8 cellular contexts compared by ENCODE assay signal in the genomic region with DNA sequence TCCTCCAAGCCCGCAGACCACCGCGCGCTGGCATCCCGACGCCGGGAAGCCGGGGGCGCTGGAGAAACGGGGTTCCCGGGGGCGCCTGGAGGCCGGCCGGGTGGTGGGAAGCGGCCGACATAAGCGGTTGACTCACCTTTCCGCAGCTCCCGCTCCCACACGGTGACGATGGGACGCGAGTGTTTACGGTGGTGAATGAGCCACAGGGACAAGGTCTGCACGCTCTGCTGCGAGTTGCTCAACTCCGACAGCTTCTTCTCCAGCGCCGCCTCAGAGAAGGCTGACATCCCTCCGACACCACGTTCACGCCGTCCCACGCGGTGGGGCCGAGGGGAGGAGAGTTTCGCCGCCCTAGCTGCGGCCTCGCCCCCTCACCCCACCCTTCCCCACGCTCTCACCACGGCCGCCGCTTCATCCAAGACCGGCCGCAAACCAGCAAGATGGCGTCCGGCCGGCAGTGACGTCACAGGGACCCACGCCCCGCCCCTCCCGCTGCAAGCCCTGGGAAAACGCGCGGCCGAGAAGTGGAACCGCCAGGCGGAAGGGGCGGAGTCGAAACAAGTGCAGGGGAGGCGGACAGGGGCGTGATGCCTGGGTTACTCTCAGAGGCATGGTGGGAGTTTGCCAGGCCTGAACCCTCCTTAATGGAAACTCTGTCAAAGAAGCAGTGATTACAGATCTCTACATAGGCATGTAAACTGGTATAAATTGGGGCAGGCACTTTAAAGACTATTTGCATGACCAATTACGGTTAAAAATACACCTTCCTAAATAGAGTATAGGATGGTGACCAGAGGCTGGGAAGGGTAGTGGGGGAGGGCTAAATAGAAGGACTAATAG. TPM values are rescaled to one million over a fixed set of nuclear protein-coding genes. Genes with fewer than 3 reads are reported as not detected.
DNase-seq lines count a peak whose midpoint lies in the region; ATAC-seq and TF ChIP-seq lines count a peak whose summit lies in the region.

A gene with protein sequence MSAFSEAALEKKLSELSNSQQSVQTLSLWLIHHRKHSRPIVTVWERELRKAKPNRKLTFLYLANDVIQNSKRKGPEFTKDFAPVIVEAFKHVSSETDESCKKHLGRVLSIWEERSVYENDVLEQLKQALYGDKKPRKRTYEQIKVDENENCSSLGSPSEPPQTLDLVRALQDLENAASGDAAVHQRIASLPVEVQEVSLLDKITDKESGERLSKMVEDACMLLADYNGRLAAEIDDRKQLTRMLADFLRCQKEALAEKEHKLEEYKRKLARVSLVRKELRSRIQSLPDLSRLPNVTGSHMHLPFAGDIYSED (minus strand): TSS at position 442 of the 840 bp plus-strand sequence. CDS start 155 bp downstream, at position 287.

- no peak within 1 kb of the TSS for H3K23ac ChIP-seq in trophoblast cell (ENCODE audit: low read length)

- peak within 1 kb of the TSS; percentile 90 for H3K18ac ChIP-seq in trophoblast cell (ENCODE audit: low read length)

- H3K79me2 ChIP-seq in trophoblast cell (ENCODE audit: control insufficient read depth, insufficient read depth, low read length, poor library complexity), result peaks cover 20% of the 10 kb centered on the region

- H3K27ac ChIP-seq in cardiac muscle cell (peak within 1 kb of the TSS; percentile 96), trophoblast cell (ENCODE audit: low read depth, low read length) (peak within 1 kb of the TSS; percentile 75), transverse colon (peak within 1 kb of the TSS; percentile 86 to 94 (median 88))

- H2AFZ ChIP-seq in trophoblast cell (ENCODE audit: insufficient read depth, low read length, poor library complexity), result peak within 1 kb of the TSS; percentile 93

- H3K4ac ChIP-seq in trophoblast cell (ENCODE audit: low read depth, low read length), result peak within 1 kb of the TSS; percentile 6

- no peak within 1 kb of the TSS for H2AK5ac ChIP-seq in trophoblast cell (ENCODE audit: low read length)

- peak within 1 kb of the TSS; percentile 95 for H4K8ac ChIP-seq in trophoblast cell (ENCODE audit: low read depth, low read length)

- peak within 1 kb of the TSS; percentile 85 for H2BK120ac ChIP-seq in trophoblast cell (ENCODE audit: insufficient read depth, low read length, poor library complexity)

- H3K14ac ChIP-seq in trophoblast cell (ENCODE audit: low read length), result peak within 1 kb of the TSS; percentile 97

- peak; percentile 96 for ATAC-seq in HG02798 (IDR thresholded peaks at IDR 0.05; ENCODE audit: poor library complexity, unreplicated experiment)

- peak within 1 kb of the TSS; percentile 93 for H4K12ac ChIP-seq in trophoblast cell (ENCODE audit: low read depth, low read length)

- TF ChIP-seq EP300 in transverse colon (IDR thresholded peaks at IDR 0.05; ENCODE audit: low read depth), result no peak

- intact Hi-C loops in transverse colon (cut with DNase I; ENCODE audit: low total_unique reads), result no loop called here

- WGBS in trophoblast cell (ENCODE audit: extremely low coverage, insufficient coverage, insufficient read length), result no CpG with 5 or more reads among the region's 64 CpGs
- 1 to 50% methylated on average over 1 to 58 of the region's 64 CpGs for WGBS in transverse colon (ENCODE audit: low coverage in 1 of 2), 2 donors

- peaks cover 5% of the 10 kb centered on the region for H3K79me1 ChIP-seq in trophoblast cell (ENCODE audit: low read length)

- TF ChIP-seq POLR2A in transverse colon (IDR thresholded peaks at IDR 0.05), result peak; percentile 62

- in situ Hi-C loops in transverse colon (cut with MboI; ENCODE audit: low pct_ligation_motif_present in 1 of 4, low pct_unique_long_range_greater_than_20kb in 1 of 4, low sequenced_read_pairs in 3 of 4), result no loop called here

- H4K91ac ChIP-seq in trophoblast cell (ENCODE audit: low read depth, low read length), result peak within 1 kb of the TSS; percentile 63

- H3K9ac ChIP-seq in adipocyte (ENCODE audit: low read length), result peak within 1 kb of the TSS; percentile 95
- peak within 1 kb of the TSS; percentile 73 for H3K9ac ChIP-seq in trophoblast cell (ENCODE audit: low read length)

- H2BK12ac ChIP-seq in trophoblast cell (ENCODE audit: low read length), result no peak within 1 kb of the TSS

- DNase-seq in NCI-H1436 (lab: John Stamatoyannopoulos, UW) (peak; percentile 93), T follicular helper cell (ENCODE audit: low read depth) (peak; percentile 91), adipocyte (ENCODE audit: low read depth) (peak; percentile 98), cardiac muscle cell (ENCODE audit: low read depth in 1 of 2, low spot score in 1 of 2) (peak; percentile 97 to 98), trophoblast cell (peak; percentile 95 to 97), transverse colon (peak; percentile 99)

- TF ChIP-seq CTCF in GM12875 (IDR thresholded peaks at IDR 0.05; ENCODE audit: borderline replicate concordance, insufficient read depth, low read depth, low read length), result no peak
- TF ChIP-seq CTCF in cardiac muscle cell (IDR thresholded peaks at IDR 0.05; ENCODE audit: low read depth, low read length), result no peak
- TF ChIP-seq CTCF in transverse colon (IDR thresholded peaks at IDR 0.05), result peak in 1 of 5 experiments; percentile 16

- H3K4me1 ChIP-seq in adipocyte (ENCODE audit: control insufficient read depth, insufficient read depth, low read length) (peaks cover 15% of the 10 kb centered on the region), cardiac muscle cell (ENCODE audit: low read depth) (peaks cover 11% of the 10 kb centered on the region), trophoblast cell (ENCODE audit: control insufficient read depth in 1 of 2, insufficient read depth in 2 of 2, low read length in 2 of 2) (no peaks in the 10 kb centered on the region), transverse colon (peaks cover 0 to 15% (median 11%) of the 10 kb centered on the region in 4 donors)

- H3K4me3 ChIP-seq in GM12875 (ENCODE audit: low read depth, low read length) (peak within 1 kb of the TSS; percentile 98), adipocyte (ENCODE audit: low read length) (peak within 1 kb of the TSS; percentile 97), cardiac muscle cell (peak within 1 kb of the TSS; percentile 88), trophoblast cell (ENCODE audit: low read depth, low read length) (peak within 1 kb of the TSS; percentile 93), transverse colon (peak within 1 kb of the TSS; percentile 72 to 94 (median 74))

- H3K36me3 ChIP-seq in adipocyte (ENCODE audit: control insufficient read depth, insufficient read depth, low read length, severe bottlenecking) (no peaks in the 10 kb centered on the region), cardiac muscle cell (no peaks in the 10 kb centered on the region), trophoblast cell (ENCODE audit: control insufficient read depth in 1 of 2, insufficient read depth in 2 of 2, low read length in 2 of 2) (peaks cover 4 to 5% of the 10 kb centered on the region in 2 experiments), transverse colon (no peaks in the 10 kb centered on the region)

- H3K27me3 ChIP-seq in adipocyte (replicated peaks; ENCODE audit: control insufficient read depth, insufficient read depth, low read length) (no peaks in the 10 kb centered on the region), cardiac muscle cell (no peaks in the 10 kb centered on the region), trophoblast cell (ENCODE audit: insufficient read depth, low read length) (no peaks in the 10 kb centered on the region), transverse colon (no peaks in the 10 kb centered on the region)

- H3K9me3 ChIP-seq in adipocyte (ENCODE audit: control insufficient read depth, low read length) (no peaks in the 10 kb centered on the region), cardiac muscle cell (ENCODE audit: low read depth) (no peaks in the 10 kb centered on the region), trophoblast cell (ENCODE audit: insufficient read depth, low read depth, low read length) (no peaks in the 10 kb centered on the region), transverse colon (no peaks in the 10 kb centered on the region)

- H3K4me2 ChIP-seq in trophoblast cell (ENCODE audit: low read length), result peak within 1 kb of the TSS; percentile 73

- peak within 1 kb of the TSS; percentile 78 for H2BK5ac ChIP-seq in trophoblast cell (ENCODE audit: low read depth, low read length, poor library complexity)

RNA-seq across cellular contexts. Expression of the gene that starts here (rescaled TPM):
- 77.1 and 89.3 TPM in 2 replicates for total RNA-seq in cardiac muscle cell
- 29.5 and 40.4 TPM in 2 replicates for polyA plus RNA-seq in cardiac muscle cell
- 33.6 and 36.5 TPM in 2 replicates for polyA plus RNA-seq in trophoblast cell (2013)
- 10 to 100 TPM; 34.4 to 59.9 (median 44.3) TPM for total RNA-seq in transverse colon

Comparison
In these comparisons a context has a peak if more than half of its experiments do, and no peak if none do; other contexts are left out.
1. Peak in every context shown above with its lines: DNase-seq, ATAC-seq, H3K4me3 ChIP-seq and H3K27ac ChIP-seq.